In the genomic region with DNA sequence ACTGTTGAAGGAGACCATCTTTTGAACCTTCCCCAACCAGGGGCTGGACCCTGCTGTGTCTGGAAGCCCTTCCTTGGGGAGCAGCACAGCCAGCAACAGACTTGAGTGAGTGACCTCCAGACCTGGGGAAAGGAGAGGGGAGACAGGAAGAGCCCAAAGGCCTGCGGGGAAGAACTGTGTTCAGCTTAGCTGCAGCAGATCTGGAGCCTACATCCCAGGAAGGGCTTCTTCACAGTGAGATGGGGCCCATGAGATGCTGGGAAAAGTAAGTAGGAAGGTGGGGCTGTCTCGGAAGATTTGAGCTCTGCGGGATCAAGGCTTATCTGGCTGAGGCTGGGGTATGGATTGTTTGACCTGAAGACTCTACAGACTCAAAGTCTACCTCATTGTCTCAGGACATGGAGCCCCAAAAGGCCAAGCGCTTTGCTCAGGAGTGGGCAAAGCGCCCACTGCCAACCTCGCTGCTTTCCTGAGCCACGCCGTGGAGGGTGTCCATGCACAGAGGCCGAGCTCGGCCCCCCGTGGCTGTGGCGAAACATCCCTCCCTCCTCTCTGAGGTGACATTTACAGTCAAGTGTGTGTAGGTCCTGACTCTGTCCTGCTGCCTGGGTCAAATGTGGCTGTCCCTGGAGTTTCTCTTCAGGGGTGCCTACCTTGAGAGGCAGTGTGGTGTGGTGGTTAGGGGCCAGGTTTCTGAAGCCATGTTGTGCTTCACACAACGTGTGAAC, we compare ENCODE assay signal across 28 cellular contexts. TPM values are rescaled to one million over a fixed set of nuclear protein-coding genes. Genes with fewer than 3 reads are reported as not detected.
DNase-seq lines count a peak whose midpoint lies in the region; ATAC-seq, FAIRE-seq and TF ChIP-seq lines count a peak whose summit lies in the region.
"Had no signal": no experiment of that assay in that cellular context is flagged by ENCODE, and none has a peak within 500 bp of the region (broad histone marks: within the 10 kb centered on the region; RNA-seq: fewer than 3 reads in every experiment).

No MANE protein-coding gene starts in this region.

- H3K23ac ChIP-seq in IMR-90 (ENCODE audit: low read depth, low read length) (no peak overlapping the region), trophoblast cell (ENCODE audit: low read length) (no peak overlapping the region)

- H3K79me2 ChIP-seq in endothelial cell of umbilical vein (ENCODE audit: control insufficient read depth, insufficient read depth, low read length), result peaks cover 15% of the 10 kb centered on the region
- peaks cover 2% of the 10 kb centered on the region for H3K79me2 ChIP-seq in trophoblast cell (ENCODE audit: control insufficient read depth, insufficient read depth, low read length, poor library complexity)
- H3K79me2 ChIP-seq: hepatocyte had no signal

- H3K27me3 ChIP-seq in IMR-90 (ENCODE audit: control insufficient read depth, insufficient read depth, low read length) (no peaks in the 10 kb centered on the region), endothelial cell of umbilical vein (ENCODE audit: control insufficient read depth in 2 of 2, insufficient read depth in 2 of 2, low read length in 2 of 2) (no peaks in the 10 kb centered on the region), trophoblast cell (ENCODE audit: insufficient read depth, low read length) (no peaks in the 10 kb centered on the region)
- H3K27me3 ChIP-seq: hepatocyte had no signal

- no peak overlapping the region for H2BK15ac ChIP-seq in IMR-90 (ENCODE audit: low read depth, low read length)

- H3K18ac ChIP-seq in IMR-90 (ENCODE audit: low read depth, low read length) (no peak overlapping the region), trophoblast cell (ENCODE audit: low read length) (no peak overlapping the region)

- H3K9me1 ChIP-seq in IMR-90 (ENCODE audit: insufficient read depth, low read length) (peaks cover 18% of the 10 kb centered on the region), endothelial cell of umbilical vein (replicated peaks; ENCODE audit: control insufficient read depth, extremely low read depth, insufficient read depth, low read length) (no peaks in the 10 kb centered on the region)

- H3K36me3 ChIP-seq in IMR-90 (ENCODE audit: control insufficient read depth, insufficient read depth, low read length), result peaks cover under 1% of the 10 kb centered on the region; the same call in 1 of the 2 replicates
- H3K36me3 ChIP-seq in endothelial cell of umbilical vein (ENCODE audit: control insufficient read depth in 2 of 2, extremely low read depth in 1 of 2, insufficient read depth in 2 of 2, low read length in 2 of 2), result no peaks in the 10 kb centered on the region
- no peaks in the 10 kb centered on the region for H3K36me3 ChIP-seq in trophoblast cell (ENCODE audit: control insufficient read depth in 1 of 2, insufficient read depth in 2 of 2, low read length in 2 of 2)
- H3K36me3 ChIP-seq: esophagus muscularis mucosa, left lung, tibial artery had no signal

- H2AK9ac ChIP-seq in IMR-90 (replicated peaks; ENCODE audit: low read depth, low read length, poor library complexity), result no peak overlapping the region

- H3K14ac ChIP-seq in IMR-90 (replicated peaks; ENCODE audit: low read depth, low read length) (no peak overlapping the region), trophoblast cell (ENCODE audit: low read length) (no peak overlapping the region)

- no peak overlapping the region for H3K27ac ChIP-seq in IMR-90 (ENCODE audit: insufficient read depth, low read length)
- H3K27ac ChIP-seq in endothelial cell of umbilical vein (ENCODE audit: insufficient read depth, low read depth, low read length), result no peak overlapping the region
- H3K27ac ChIP-seq in trophoblast cell (ENCODE audit: low read depth, low read length), result no peak overlapping the region
- H3K27ac ChIP-seq in substantia nigra (ENCODE audit: low read depth, low read length, poor library complexity, severe bottlenecking), result no peak overlapping the region
- H3K27ac ChIP-seq: esophagus muscularis mucosa, hepatocyte, left lung, tibial artery had no signal

- no peaks in the 10 kb centered on the region for H3K9me3 ChIP-seq in IMR-90 (ENCODE audit: control insufficient read depth, insufficient read depth, low read length)
- H3K9me3 ChIP-seq in endothelial cell of umbilical vein (replicated peaks; ENCODE audit: control insufficient read depth, insufficient read depth, low read length), result no peaks in the 10 kb centered on the region
- H3K9me3 ChIP-seq in trophoblast cell (ENCODE audit: insufficient read depth, low read depth, low read length), result peaks cover 2% of the 10 kb centered on the region
- H3K9me3 ChIP-seq: esophagus muscularis mucosa, left lung, tibial artery had no signal

- H3K79me1 ChIP-seq in IMR-90 (ENCODE audit: low read depth in 1 of 2, low read length in 2 of 2) (peaks cover 8 to 33% of the 10 kb centered on the region in 2 experiments; a peak in 2 of 4 replicates), trophoblast cell (ENCODE audit: low read length) (peaks cover 3% of the 10 kb centered on the region)

- no peak overlapping the region for H2AFZ ChIP-seq in IMR-90 (replicated peaks; ENCODE audit: low read length, poor library complexity)
- H2AFZ ChIP-seq in endothelial cell of umbilical vein (ENCODE audit: low read depth, low read length), result no peak overlapping the region
- H2AFZ ChIP-seq in trophoblast cell (ENCODE audit: insufficient read depth, low read length, poor library complexity), result no peak overlapping the region
- H2AFZ ChIP-seq: hepatocyte had no signal

- no peak overlapping the region for H4K91ac ChIP-seq in IMR-90 (ENCODE audit: insufficient read depth, low read depth, low read length)
- H4K91ac ChIP-seq in trophoblast cell (ENCODE audit: low read depth, low read length), result no peak overlapping the region

- H2BK5ac ChIP-seq in IMR-90 (ENCODE audit: low read depth, low read length, poor library complexity, severe bottlenecking), result no peak overlapping the region
- no peak overlapping the region for H2BK5ac ChIP-seq in trophoblast cell (ENCODE audit: low read depth, low read length, poor library complexity)

- peaks cover 45% of the 10 kb centered on the region for H3K4me1 Mint-ChIP-seq in HFFc6 (ENCODE audit: low read depth)

- no peak for ATAC-seq in IMR-90 (ENCODE audit: low read depth)
- ATAC-seq in GM18517 (IDR thresholded peaks at IDR 0.05; ENCODE audit: unreplicated experiment), result no peak
- ATAC-seq: activated T-helper 17 cell treated with anti-CD3 and anti-CD28 coated beads, Interleukin-2, amount 50 U/mL, for 72 hours; effector memory CD8-positive, alpha-beta T cell; left lung; stimulated activated naive CD8-positive, alpha-beta T cell treated with anti-CD3 and anti-CD28 coated beads, Interleukin-15, amount 100 ng/mL, for 72 hours had no signal

- H3K27ac Mint-ChIP-seq in HFFc6, result no peak overlapping the region
- H3K27ac Mint-ChIP-seq: activated T-helper 17 cell treated with anti-CD3 and anti-CD28 coated beads, Interleukin-2, amount 50 U/mL, for 72 hours; nephron progenitor cell; stimulated activated naive CD8-positive, alpha-beta T cell treated with anti-CD3 and anti-CD28 coated beads, Interleukin-15, amount 100 ng/mL, for 72 hours; T-helper 1 cell treated with Interleukin-12 subunit alpha and Interleukin-12 subunit beta and Interleukin-4 antibody, amounts not matched to agents 30 μg/mL and 1 μg/mL, for 36 hours had no signal

- no peak overlapping the region for H3K4me3 Mint-ChIP-seq in HFFc6
- H3K4me3 Mint-ChIP-seq: activated T-helper 17 cell treated with anti-CD3 and anti-CD28 coated beads, Interleukin-2, amount 50 U/mL, for 72 hours; effector memory CD8-positive, alpha-beta T cell; nephron progenitor cell; stimulated activated naive CD8-positive, alpha-beta T cell treated with anti-CD3 and anti-CD28 coated beads, Interleukin-15, amount 100 ng/mL, for 72 hours; T-helper 1 cell treated with Interleukin-12 subunit alpha and Interleukin-12 subunit beta and Interleukin-4 antibody, amounts not matched to agents 30 μg/mL and 1 μg/mL, for 36 hours had no signal

- peaks cover 7% of the 10 kb centered on the region; the same call in 1 of the 2 replicates for H3K36me3 Mint-ChIP-seq in HFFc6 (ENCODE audit: low read depth)
- H3K36me3 Mint-ChIP-seq: brain had no signal

- no peak overlapping the region for H3K9ac ChIP-seq in IMR-90 (ENCODE audit: low read depth, low read length)
- H3K9ac ChIP-seq in endothelial cell of umbilical vein (replicated peaks; ENCODE audit: extremely low read depth, insufficient read depth, low read length), result no peak overlapping the region
- H3K9ac ChIP-seq in trophoblast cell (ENCODE audit: low read length), result peak overlapping the region; percentile 17

- TF ChIP-seq RAD21 in IMR-90 (IDR thresholded peaks at IDR 0.05; ENCODE audit: low read length), result no peak

- no peaks in the 10 kb centered on the region for H3K9me3 Mint-ChIP-seq in HFFc6
- H3K9me3 Mint-ChIP-seq: activated T-helper 17 cell treated with anti-CD3 and anti-CD28 coated beads, Interleukin-2, amount 50 U/mL, for 72 hours; effector memory CD8-positive, alpha-beta T cell; nephron progenitor cell; stimulated activated naive CD8-positive, alpha-beta T cell treated with anti-CD3 and anti-CD28 coated beads, Interleukin-15, amount 100 ng/mL, for 72 hours; T-helper 1 cell treated with Interleukin-12 subunit alpha and Interleukin-12 subunit beta and Interleukin-4 antibody, amounts not matched to agents 30 μg/mL and 1 μg/mL, for 36 hours had no signal

- CTCF ChIA-PET in IMR-90 (lab: Yijun Ruan, JAX) (no interaction called here), endothelial cell of umbilical vein (lab: Charles Lee) (interaction anchor here (1.1 to 5.6 kb wide), 4 partner anchors 24 to 173 kb away, joined by 3 to 62 read pairs (median 24); partner anchors contain the start of gene SPOCD1)

- TF ChIP-seq POLR2A in IMR-90 (IDR thresholded peaks at IDR 0.05; ENCODE audit: low read depth, low read length) (peak; percentile 11; the same call in 1 of the 2 replicates), endothelial cell of umbilical vein (IDR thresholded peaks at IDR 0.05; ENCODE audit: low read depth, low read length) (no peak)

- no peak overlapping the region for H4K5ac ChIP-seq in IMR-90 (ENCODE audit: low read depth, low read length)

- no peak overlapping the region for H3K56ac ChIP-seq in IMR-90 (ENCODE audit: extremely low read depth, insufficient read depth, low read length)

- DNase-seq in D341Med (ENCODE audit: low spot score) (peak; percentile 3), IMR-90 (no peak), endothelial cell of umbilical vein (ENCODE audit: low read depth, low spot score) (no peak), trophoblast cell (no peak), HFFc6 (no peak), substantia nigra (lab: John Stamatoyannopoulos, UW) (no peak), NAMALWA (ENCODE audit: low spot score) (no peak)
- DNase-seq: activated CD4-positive, alpha-beta T cell treated with anti-CD3 and anti-CD28 coated beads for 48 hours; DMS53; effector memory CD8-positive, alpha-beta T cell; foreskin melanocyte; GDM1; H7; midbrain; NCI-H1092; NCI-H187 treated with DMSO at 0.1 percent for 48 hours; NCI-H526 treated with DMSO at 0.1 percent for 48 hours; nephron progenitor cell; stimulated activated naive CD8-positive, alpha-beta T cell treated with anti-CD3 and anti-CD28 coated beads, Interleukin-15, amount 100 ng/mL, for 72 hours had no signal

- H3K4me1 ChIP-seq in IMR-90 (ENCODE audit: control insufficient read depth, insufficient read depth, low read length), result peaks cover 13% of the 10 kb centered on the region
- peaks cover 6% of the 10 kb centered on the region for H3K4me1 ChIP-seq in endothelial cell of umbilical vein (ENCODE audit: control insufficient read depth, extremely low read depth, insufficient read depth, low read length)
- H3K4me1 ChIP-seq in trophoblast cell (ENCODE audit: control insufficient read depth in 1 of 2, insufficient read depth in 2 of 2, low read length in 2 of 2), result peaks cover 5 to 8% of the 10 kb centered on the region in 2 experiments

- no TSS peak for BruUV-seq in IMR-90 (replicated peaks; lab: Mats Ljungman, UMichigan)
- BruUV-seq in endothelial cell of umbilical vein (replicated peaks; lab: Mats Ljungman, UMichigan), result no TSS peak

- in situ Hi-C loops in IMR-90 (cut with MboI; ENCODE audit: low sequenced_read_pairs), result no loop called here

- no peak overlapping the region for H2BK20ac ChIP-seq in IMR-90 (ENCODE audit: low read depth, low read length)

- H2BK12ac ChIP-seq in trophoblast cell (ENCODE audit: low read length), result no peak overlapping the region

- intact Hi-C loops in IMR-90 (cut with micrococcal nuclease) (loop anchor here (10.0 kb wide), 2 partner anchors 274 to 356 kb away; no protein-coding TSS in a partner anchor), endothelial cell of umbilical vein (cut with micrococcal nuclease) (no loop called here)

- H2BK120ac ChIP-seq in IMR-90 (ENCODE audit: low read depth, low read length) (no peak overlapping the region), trophoblast cell (ENCODE audit: insufficient read depth, low read length, poor library complexity) (no peak overlapping the region)

- WGBS in IMR-90 (ENCODE audit: extremely low coverage in 2 of 2, insufficient read length in 1 of 2), 2 experiments, result 96% methylated on average over 5 of the region's 13 CpGs; no CpG with 5 or more reads in 1 of the 2 experiments
- no CpG with 5 or more reads among the region's 13 CpGs for WGBS in trophoblast cell (ENCODE audit: extremely low coverage, insufficient coverage, insufficient read length)

- dilution Hi-C loops in IMR-90 (cut with HindIII; ENCODE audit: low sequenced_read_pairs, unreplicated experiment), result no loop called here
- dilution Hi-C loops in endothelial cell of umbilical vein (cut with MboI; ENCODE audit: extremely low pct_ligation_motif_present, low sequenced_read_pairs), result no loop called here

- POLR2A ChIA-PET in IMR-90 (lab: Charles Lee; ENCODE audit: unreplicated experiment), result no interaction called here
- POLR2A ChIA-PET in endothelial cell of umbilical vein (lab: Charles Lee), result no interaction called here

- no peak overlapping the region for H4K12ac ChIP-seq in trophoblast cell (ENCODE audit: low read depth, low read length)

- no peak overlapping the region for H2AK5ac ChIP-seq in IMR-90 (ENCODE audit: low read depth, low read length)
- H2AK5ac ChIP-seq in trophoblast cell (ENCODE audit: low read length), result no peak overlapping the region

- no peak overlapping the region for H3K4me2 ChIP-seq in IMR-90 (ENCODE audit: low read depth, low read length)
- no peak overlapping the region for H3K4me2 ChIP-seq in endothelial cell of umbilical vein (ENCODE audit: insufficient read depth, low read length)
- H3K4me2 ChIP-seq in trophoblast cell (ENCODE audit: low read length), result no peak overlapping the region
- H3K4me2 ChIP-seq: hepatocyte had no signal

- H3K27me3 Mint-ChIP-seq in HFFc6 (ENCODE audit: insufficient read depth), result no peaks in the 10 kb centered on the region; the same call in 1 of the 2 replicates
- H3K27me3 Mint-ChIP-seq: activated T-helper 17 cell treated with anti-CD3 and anti-CD28 coated beads, Interleukin-2, amount 50 U/mL, for 72 hours; brain; stimulated activated naive CD8-positive, alpha-beta T cell treated with anti-CD3 and anti-CD28 coated beads, Interleukin-15, amount 100 ng/mL, for 72 hours had no signal

- H3K4me3 ChIP-seq in IMR-90 (ENCODE audit: insufficient read depth, low read depth, low read length), result no peak overlapping the region
- H3K4me3 ChIP-seq in endothelial cell of umbilical vein (replicated peaks in 1 of 3; ENCODE audit: insufficient read depth in 1 of 3, low read depth in 1 of 3, low read length in 3 of 3), result no peak overlapping the region
- H3K4me3 ChIP-seq in trophoblast cell (ENCODE audit: low read depth, low read length), result no peak overlapping the region
- H3K4me3 ChIP-seq: esophagus muscularis mucosa, hepatocyte, left lung, tibial artery had no signal

- H3K4ac ChIP-seq in IMR-90 (ENCODE audit: low read depth, low read length) (no peak overlapping the region), trophoblast cell (ENCODE audit: low read depth, low read length) (no peak overlapping the region)

- H4K20me1 ChIP-seq in IMR-90 (ENCODE audit: insufficient read depth, low read length) (peaks cover 22% of the 10 kb centered on the region), endothelial cell of umbilical vein (replicated peaks; ENCODE audit: control insufficient read depth, extremely low read depth, insufficient read depth, low read length) (no peaks in the 10 kb centered on the region)

- no peak for TF ChIP-seq CTCF in IMR-90 (conservative IDR thresholded peaks at IDR 0.05; ENCODE audit: low read depth, low read length)
- no peak for TF ChIP-seq CTCF in endothelial cell of umbilical vein (IDR thresholded peaks at IDR 0.05; ENCODE audit: extremely low read depth in 1 of 2, insufficient read depth in 1 of 2, low read depth in 1 of 2, low read length in 2 of 2)
- no peak for TF ChIP-seq CTCF in HFFc6 (IDR thresholded peaks at IDR 0.05)

- H4K8ac ChIP-seq in IMR-90 (ENCODE audit: low read depth in 2 of 2, low read length in 2 of 2) (peak overlapping the region in 1 of 2 experiments; percentile 29; a peak in 1 of 4 replicates), trophoblast cell (ENCODE audit: low read depth, low read length) (no peak overlapping the region)

- no peak for FAIRE-seq in endothelial cell of umbilical vein (lab: Jason Lieb, UNC)
- FAIRE-seq: RCC 7860 had no signal

RNA-seq across cellular contexts. Expression of gene SPOCD1, which starts 24.5 kb away (rescaled TPM):
- 42.2 and 59.7 TPM in 2 replicates for total RNA-seq in IMR-90 (2012; rRNA removed)
- polyA plus RNA-seq in IMR-90 (2012; rRNA removed), result 132 and 135 TPM in 2 replicates
- polyA plus RNA-seq in IMR-90 (2012; cell fraction: cytosol; rRNA removed), result 61.6 and 91.4 TPM in 2 replicates
- 471 and 772 TPM in 2 replicates for polyA plus RNA-seq in IMR-90 (2012; cell fraction: nucleus; rRNA removed; ENCODE audit: low replicate concordance)
- total RNA-seq in endothelial cell of umbilical vein, result 0.27 and 24.9 TPM in 2 replicates
- polyA plus RNA-seq in endothelial cell of umbilical vein, result 33.0 and 40.1 TPM in 2 replicates
- polyA plus RNA-seq in endothelial cell of umbilical vein (2011; cell fraction: cytosol; rRNA removed), result 31.3 and 34.9 TPM in 2 replicates
- 110 and 135 TPM in 2 replicates for polyA plus RNA-seq in endothelial cell of umbilical vein (2011; cell fraction: nucleus; rRNA removed)
- 34.7 and 35.9 TPM in 2 replicates for polyA plus RNA-seq in endothelial cell of umbilical vein (2012)
- polyA minus RNA-seq in endothelial cell of umbilical vein, result 20.7 and 21.7 TPM in 2 replicates
- polyA minus RNA-seq in endothelial cell of umbilical vein (2011; cell fraction: cytosol; rRNA and poly(A)+ RNA removed), result not detected
- 23.3 and 33.4 TPM in 2 replicates for polyA minus RNA-seq in endothelial cell of umbilical vein (2011; cell fraction: nucleus; rRNA and poly(A)+ RNA removed)
- polyA plus RNA-seq in trophoblast cell (2013), result 0.83 and 0.87 TPM in 2 replicates
- total RNA-seq in HFFc6 (2021; fragmentation: NEBNext Ultra II Directional; extraction: Animal tissue kit (Norgen Biotek cat#: 25700)), result 10 to 100 TPM; 33.7 to 40.4 (median 35.8) TPM

RNA-seq across cellular contexts. Expression of gene ADGRB2, which starts 27.2 kb away (rescaled TPM):
- total RNA-seq in IMR-90 (2012; rRNA removed) (2.2 and 2.5 TPM in 2 replicates), endothelial cell of umbilical vein (1.5 and 3.1 TPM in 2 replicates)
- polyA plus RNA-seq in IMR-90 (2012; rRNA removed) (11.9 TPM in 2 replicates), endothelial cell of umbilical vein (1.3 and 2.2 TPM in 2 replicates)
- polyA plus RNA-seq in IMR-90 (2012; cell fraction: cytosol; rRNA removed), result 6.4 and 15.9 TPM in 2 replicates
- 38.7 and 77.7 TPM in 2 replicates for polyA plus RNA-seq in IMR-90 (2012; cell fraction: nucleus; rRNA removed; ENCODE audit: low replicate concordance)
- 0.88 and 1.3 TPM in 2 replicates for polyA plus RNA-seq in endothelial cell of umbilical vein (2011; cell fraction: cytosol; rRNA removed)
- 4.9 and 5.7 TPM in 2 replicates for polyA plus RNA-seq in endothelial cell of umbilical vein (2011; cell fraction: nucleus; rRNA removed)
- polyA plus RNA-seq in endothelial cell of umbilical vein (2012), result 1.1 and 2.2 TPM in 2 replicates
- 1.1 and 1.4 TPM in 2 replicates for polyA minus RNA-seq in endothelial cell of umbilical vein
- polyA minus RNA-seq in endothelial cell of umbilical vein (2011; cell fraction: cytosol; rRNA and poly(A)+ RNA removed), result 1.3 TPM
- 1.0 and 1.6 TPM in 2 replicates for polyA minus RNA-seq in endothelial cell of umbilical vein (2011; cell fraction: nucleus; rRNA and poly(A)+ RNA removed)
- polyA plus RNA-seq in trophoblast cell (2013), result 9.6 and 10.2 TPM in 2 replicates
- total RNA-seq in HFFc6 (2021; fragmentation: NEBNext Ultra II Directional; extraction: Animal tissue kit (Norgen Biotek cat#: 25700)), result 1 to 10 TPM; 4.9 to 8.8 (median 6.4) TPM
